ENCODE assay signal across 12 cellular contexts in the genomic region with DNA sequence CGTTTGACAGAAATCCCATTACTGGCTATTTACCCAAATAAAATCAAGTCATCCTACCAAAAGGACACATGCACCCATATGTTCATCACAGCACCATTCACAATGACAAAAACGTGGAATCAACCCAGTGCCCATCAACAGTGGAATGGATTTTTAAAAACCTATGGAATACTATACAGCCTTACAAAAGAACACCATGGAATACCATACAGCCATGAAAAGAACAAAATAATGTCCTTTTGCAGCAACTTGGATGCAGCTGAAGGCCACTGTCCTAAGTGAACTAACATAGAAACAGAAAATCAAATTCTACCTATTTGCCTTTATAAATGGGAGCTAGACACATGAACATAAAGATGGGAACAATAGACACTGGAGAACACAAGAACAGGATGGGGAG. TPM values are rescaled to one million over a fixed set of nuclear protein-coding genes. Genes with fewer than 3 reads are reported as not detected.
"Had no signal": no experiment of that assay in that cellular context is flagged by ENCODE, and none has a peak within 500 bp of the region (broad histone marks: within the 10 kb centered on the region; RNA-seq: fewer than 3 reads in every experiment).

No MANE protein-coding gene starts in this region.

- H3K36me3 Mint-ChIP-seq: IgD-negative memory B cell had no signal

- H3K9me3 Mint-ChIP-seq: HFFc6 had no signal

- H2AFZ ChIP-seq: GM23248 had no signal

- H3K4me3 ChIP-seq: GM23248 had no signal

- FAIRE-seq: H54, HepG2 had no signal

- H3K27ac ChIP-seq: GM23248, HL-60 had no signal

- H3K9ac ChIP-seq: GM23248 had no signal

- H3K4me1 Mint-ChIP-seq: H9, IgD-negative memory B cell had no signal

- H3K27ac Mint-ChIP-seq: HFFc6, IgD-negative memory B cell had no signal

- DNase-seq: GM23248, GOT3, H9, HCEC 1CT, HFFc6, Kasumi-1, KG1 had no signal

- H3K4me3 Mint-ChIP-seq: H9, HFFc6, IgD-negative memory B cell had no signal

RNA-seq across cellular contexts. Expression of gene IPCEF1, which starts 17.4 kb away (rescaled TPM):
- total RNA-seq: GM23248, HepG2, HT1080 had no signal
- polyA plus RNA-seq: GM23248 had no signal
